Comparison of ENCODE assay signal across 8 cellular contexts in the genomic region with DNA sequence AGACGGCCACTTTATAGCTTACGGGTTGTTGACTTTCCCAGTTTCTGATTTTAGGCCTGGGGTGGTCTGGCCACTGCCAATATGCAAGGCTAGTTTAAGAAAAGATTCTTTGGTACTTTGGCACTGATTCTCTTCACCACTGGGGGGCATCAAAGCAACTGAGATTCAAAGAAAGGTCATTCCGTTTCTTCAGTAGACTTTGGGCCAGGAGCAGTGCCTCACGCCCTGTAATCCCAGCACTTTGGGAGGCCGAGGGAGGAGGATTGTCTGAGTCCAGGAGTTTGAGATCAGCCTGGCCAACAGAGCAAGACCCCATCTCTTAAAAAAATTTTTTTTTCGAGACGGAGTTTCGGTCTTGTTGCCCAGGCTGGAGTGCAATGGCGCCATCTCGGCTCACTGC. TPM values are rescaled to one million over a fixed set of nuclear protein-coding genes. Genes with fewer than 3 reads are reported as not detected.
DNase-seq lines count a peak whose midpoint lies in the region; ATAC-seq and TF ChIP-seq lines count a peak whose summit lies in the region.

No MANE protein-coding gene starts in this region.

- peaks cover 30% of the 10 kb centered on the region for H3K4me1 ChIP-seq in neural progenitor cell

- H3K4me3 Mint-ChIP-seq in neural progenitor cell = no peak overlapping the region

- peaks cover 26% of the 10 kb centered on the region for H3K36me3 ChIP-seq in neural progenitor cell

- peaks cover 7% of the 10 kb centered on the region for H3K9me3 Mint-ChIP-seq in neural progenitor cell

- H3K27ac ChIP-seq in neural progenitor cell = no peak overlapping the region

- H3K9me3 ChIP-seq in neural progenitor cell (ENCODE audit: low read depth) = no peaks in the 10 kb centered on the region

- H3K4me2 ChIP-seq in neural progenitor cell = no peak overlapping the region

- DNase-seq in AG08395 (ENCODE audit: low spot score) (peak; percentile 60), SHP77 (lab: John Stamatoyannopoulos, UW) (peak; percentile 40 to 62), epidermal melanocyte (ENCODE audit: insufficient read length, low spot score) (peak; percentile 41), neural progenitor cell (ENCODE audit: low spot score) (peak; percentile 66), SKM-1 treated with dmso at 0.1 percent for 144 hours (lab: John Stamatoyannopoulos, UW; ENCODE audit: unreplicated experiment) (no peak), dedifferentiated amniotic fluid mesenchymal stem cell (ENCODE audit: extremely low spot score) (no peak)

- H3K4me3 ChIP-seq in neural progenitor cell = no peak overlapping the region

- no peaks in the 10 kb centered on the region for H3K27me3 ChIP-seq in neural progenitor cell

- peaks cover 45% of the 10 kb centered on the region for H3F3A ChIP-seq in neural progenitor cell (ENCODE audit: low read depth)

- H4K20me1 ChIP-seq in neural progenitor cell (ENCODE audit: low read depth) = peaks cover 11% of the 10 kb centered on the region

- H2AFZ ChIP-seq in neural progenitor cell (replicated peaks) = no peak overlapping the region

- ATAC-seq in HG02759 (IDR thresholded peaks at IDR 0.05; ENCODE audit: unreplicated experiment) = no peak

- no peaks in the 10 kb centered on the region for H3K79me2 ChIP-seq in neural progenitor cell (ENCODE audit: low read depth)

- H3K36me3 Mint-ChIP-seq in neural progenitor cell = peaks cover 53% of the 10 kb centered on the region

- H3K27ac Mint-ChIP-seq in neural progenitor cell = no peak overlapping the region

- H3K27me3 Mint-ChIP-seq in neural progenitor cell (ENCODE audit: insufficient read depth, low read depth) = no peaks in the 10 kb centered on the region

- peaks cover 23% of the 10 kb centered on the region for H3K4me1 Mint-ChIP-seq in neural progenitor cell

- TF ChIP-seq CTCF in GM12874 (IDR thresholded peaks at IDR 0.05; ENCODE audit: insufficient read depth, low read depth, low read length) (peak; percentile 51), neural progenitor cell (IDR thresholded peaks at IDR 0.05) (peak; percentile 65)

- no peak overlapping the region for H3K9ac ChIP-seq in neural progenitor cell

RNA-seq across cellular contexts. Expression of a gene that starts 53.0 kb away (rescaled TPM):
- total RNA-seq in neural progenitor cell (ENCODE audit: low replicate concordance) = 78.5 and 94.4 TPM in 2 replicates

RNA-seq across cellular contexts. Expression of a gene that starts 53.1 kb away (rescaled TPM):
- total RNA-seq in neural progenitor cell (ENCODE audit: low replicate concordance) = 24.0 and 24.4 TPM in 2 replicates

Comparison
In these comparisons a context has a peak if more than half of its experiments do, and no peak if none do; other contexts are left out.
1. DNase-seq: peak in AG08395 (single experiment), SHP77 (2 of 2), epidermal melanocyte (single experiment) and neural progenitor cell (single experiment); none in SKM-1 treated with dmso at 0.1 percent for 144 hours (single experiment) and dedifferentiated amniotic fluid mesenchymal stem cell (single experiment).